ENCODE assay signal across 19 cellular contexts in genomic region chr12:83067981-83068380, GRCh38.
"Had no signal": no experiment of that assay in that cellular context is flagged by ENCODE, and none has a peak within 500 bp of the region (broad histone marks: within the 10 kb centered on the region; RNA-seq: fewer than 3 reads in every experiment).

No MANE protein-coding gene starts in this region.

- H3K4me1 Mint-ChIP-seq: activated naive CD4-positive, alpha-beta T cell treated with anti-CD3 and anti-CD28 coated beads, Interleukin-2, amount 50 U/mL, for 24 hours; natural killer cell; stimulated activated naive CD8-positive, alpha-beta T cell treated with anti-CD3 and anti-CD28 coated beads, Interleukin-15, amount 100 ng/mL, for 72 hours had no signal

- H3K27ac Mint-ChIP-seq: activated naive CD4-positive, alpha-beta T cell treated with anti-CD3 and anti-CD28 coated beads, Interleukin-2, amount 50 U/mL, for 24 hours; activated T-cell treated with anti-CD3 and anti-CD28 coated beads, Interleukin-2, amount 50 U/mL, for 72 hours; natural killer cell; stimulated activated naive CD8-positive, alpha-beta T cell treated with anti-CD3 and anti-CD28 coated beads, Interleukin-15, amount 100 ng/mL, for 72 hours had no signal

- H3K36me3 Mint-ChIP-seq: natural killer cell had no signal

- ATAC-seq: activated T-cell treated with anti-CD3 and anti-CD28 coated beads, Interleukin-2, amount 50 U/mL, for 72 hours; heart left ventricle; left lobe of liver; natural killer cell; pancreas; right lobe of liver; stimulated activated naive CD8-positive, alpha-beta T cell treated with anti-CD3 and anti-CD28 coated beads, Interleukin-15, amount 100 ng/mL, for 72 hours had no signal

- FAIRE-seq: astrocyte, pancreas, small intestine had no signal

- H3K4me3 Mint-ChIP-seq: activated naive CD4-positive, alpha-beta T cell treated with anti-CD3 and anti-CD28 coated beads, Interleukin-2, amount 50 U/mL, for 24 hours; activated T-cell treated with anti-CD3 and anti-CD28 coated beads, Interleukin-2, amount 50 U/mL, for 72 hours; natural killer cell; stimulated activated naive CD8-positive, alpha-beta T cell treated with anti-CD3 and anti-CD28 coated beads, Interleukin-15, amount 100 ng/mL, for 72 hours had no signal

- H3K27me3 Mint-ChIP-seq: activated naive CD4-positive, alpha-beta T cell treated with anti-CD3 and anti-CD28 coated beads, Interleukin-2, amount 50 U/mL, for 24 hours; stimulated activated naive CD8-positive, alpha-beta T cell treated with anti-CD3 and anti-CD28 coated beads, Interleukin-15, amount 100 ng/mL, for 72 hours had no signal

- DNase-seq: activated CD4-positive, alpha-beta T cell treated with anti-CD3 and anti-CD28 coated beads, Interleukin-2, amount 50 U/mL, for 1 hour; activated CD4-positive, CD25-positive, alpha-beta regulatory T cell treated with anti-CD3 and anti-CD28 coated beads, Interleukin-2, amount 50 U/mL, for 72 hours; activated effector memory CD4-positive, alpha-beta T cell treated with anti-CD3 and anti-CD28 coated beads, Interleukin-2, amount 50 U/mL, for 16 hours; activated T-cell treated with anti-CD3 and anti-CD28 coated beads, Interleukin-2, amount 50 U/mL, for 72 hours; cortex of kidney; effector CD4-positive, alpha-beta T cell; heart left ventricle; kidney; natural killer cell; pancreas; right lobe of liver; small intestine; stimulated activated CD4-positive, alpha-beta T cell treated with anti-CD3 and anti-CD28 coated beads, Interleukin-15, amount 100 ng/mL, for 24 hours; stimulated activated CD4-positive, alpha-beta T cell treated with anti-CD3 and anti-CD28 coated beads, Interleukin-4, amount 100 ng/mL, for 1 hour; stimulated activated naive CD8-positive, alpha-beta T cell treated with anti-CD3 and anti-CD28 coated beads, Interleukin-15, amount 100 ng/mL, for 72 hours; transverse colon had no signal
